1 cellular context compared by ENCODE assay signal in genomic region chr2:105337122-105338019, GRCh38.
TF ChIP-seq lines count a peak whose summit lies in the region.

Gene C2orf49 (plus strand): TSS chr2:105337540. CDS start chr2:105337588, 48 bp downstream.

TF ChIP-seq in HepG2, 621 proteins besides CTCF, POLR2A, EP300 and RAD21 (continued from another document and continues in another):
- TF ChIP-seq, protein P1, sequence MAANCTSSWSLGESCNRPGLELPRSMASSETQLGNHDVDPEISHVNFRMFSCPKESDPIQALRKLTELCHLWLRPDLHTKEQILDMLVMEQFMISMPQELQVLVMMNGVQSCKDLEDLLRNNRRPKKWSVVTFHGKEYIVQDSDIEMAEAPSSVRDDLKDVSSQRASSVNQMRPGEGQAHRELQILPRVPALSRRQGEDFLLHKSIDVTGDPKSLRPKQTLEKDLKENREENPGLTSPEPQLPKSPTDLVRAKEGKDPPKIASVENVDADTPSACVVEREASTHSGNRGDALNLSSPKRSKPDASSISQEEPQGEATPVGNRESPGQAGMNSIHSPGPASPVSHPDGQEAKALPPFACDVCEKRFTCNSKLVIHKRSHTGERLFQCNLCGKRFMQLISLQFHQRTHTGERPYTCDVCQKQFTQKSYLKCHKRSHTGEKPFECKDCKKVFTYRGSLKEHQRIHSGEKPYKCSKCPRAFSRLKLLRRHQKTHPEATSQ (CRISPR knock-in tag; IDR thresholded peaks at IDR 0.05; ENCODE audit: borderline replicate concordance) = no peak
- TF ChIP-seq ZNF343 (CRISPR knock-in tag; IDR thresholded peaks at IDR 0.05) (peak; percentile 9; the same call in 1 of the 2 replicates), ZNF609 (CRISPR knock-in tag; IDR thresholded peaks at IDR 0.05; ENCODE audit: borderline replicate concordance) (peak; percentile 34; the same call in 1 of the 2 replicates), ZNF547 (CRISPR knock-in tag; IDR thresholded peaks at IDR 0.05) (peak; percentile 91), YEATS2 (CRISPR knock-in tag; IDR thresholded peaks at IDR 0.05; ENCODE audit: borderline replicate concordance) (peak; percentile 93; the same call in 1 of the 2 replicates), FOXK2 (IDR thresholded peaks at IDR 0.05) (peak; percentile 62), AKNA (CRISPR knock-in tag; IDR thresholded peaks at IDR 0.05; ENCODE audit: borderline replicate concordance) (no peak), BCL3 (CRISPR knock-in tag; IDR thresholded peaks at IDR 0.05) (peak; percentile 88), TOE1 (CRISPR knock-in tag; IDR thresholded peaks at IDR 0.05) (no peak), ZBTB3 (CRISPR knock-in tag; IDR thresholded peaks at IDR 0.05; ENCODE audit: borderline replicate concordance, low read depth) (no peak), ZNF331 (CRISPR knock-in tag; IDR thresholded peaks at IDR 0.05) (peak; percentile 78), PCBP1 (IDR thresholded peaks at IDR 0.05; ENCODE audit: borderline replicate concordance, low read depth, low read length) (0 out of 2 replicates have a peak, but pooled peaks have one; percentile 57), ZNF580 (CRISPR knock-in tag; IDR thresholded peaks at IDR 0.05; ENCODE audit: borderline replicate concordance, low read depth) (peak; percentile 62; the same call in 1 of the 2 replicates), KMT2A (CRISPR knock-in tag; IDR thresholded peaks at IDR 0.05) (peak; percentile 97), MIER3 (CRISPR knock-in tag; IDR thresholded peaks at IDR 0.05; ENCODE audit: borderline replicate concordance) (peak; percentile 82; the same call in 1 of the 2 replicates), ATF2 (CRISPR knock-in tag; IDR thresholded peaks at IDR 0.05) (peak; percentile 62; the same call in 1 of the 2 replicates), CBFB (CRISPR knock-in tag; IDR thresholded peaks at IDR 0.05) (peak; percentile 87), FOSL2 (CRISPR knock-in tag; IDR thresholded peaks at IDR 0.05) (peak; percentile 45), ATF1 (CRISPR knock-in tag; IDR thresholded peaks at IDR 0.05) (peak; percentile 100), E2F5 (CRISPR knock-in tag; conservative IDR thresholded peaks at IDR 0.05) (no peak; the same call in 1 of the 2 replicates), KAT2B (IDR thresholded peaks at IDR 0.05; ENCODE audit: borderline replicate concordance, low read depth, low read length) (no peak), ZNF768 (CRISPR knock-in tag; IDR thresholded peaks at IDR 0.05) (0 out of 2 replicates have a peak, but pooled peaks have one; percentile 35), NR2F6 (IDR thresholded peaks at IDR 0.05) (peak; percentile 95), NR2F6 (CRISPR knock-in tag; IDR thresholded peaks at IDR 0.05) (peak; percentile 89)
- TF ChIP-seq, protein P2, sequence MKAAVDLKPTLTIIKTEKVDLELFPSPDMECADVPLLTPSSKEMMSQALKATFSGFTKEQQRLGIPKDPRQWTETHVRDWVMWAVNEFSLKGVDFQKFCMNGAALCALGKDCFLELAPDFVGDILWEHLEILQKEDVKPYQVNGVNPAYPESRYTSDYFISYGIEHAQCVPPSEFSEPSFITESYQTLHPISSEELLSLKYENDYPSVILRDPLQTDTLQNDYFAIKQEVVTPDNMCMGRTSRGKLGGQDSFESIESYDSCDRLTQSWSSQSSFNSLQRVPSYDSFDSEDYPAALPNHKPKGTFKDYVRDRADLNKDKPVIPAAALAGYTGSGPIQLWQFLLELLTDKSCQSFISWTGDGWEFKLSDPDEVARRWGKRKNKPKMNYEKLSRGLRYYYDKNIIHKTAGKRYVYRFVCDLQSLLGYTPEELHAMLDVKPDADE (CRISPR knock-in tag; IDR thresholded peaks at IDR 0.05) = no peak
- TF ChIP-seq, protein P3, sequence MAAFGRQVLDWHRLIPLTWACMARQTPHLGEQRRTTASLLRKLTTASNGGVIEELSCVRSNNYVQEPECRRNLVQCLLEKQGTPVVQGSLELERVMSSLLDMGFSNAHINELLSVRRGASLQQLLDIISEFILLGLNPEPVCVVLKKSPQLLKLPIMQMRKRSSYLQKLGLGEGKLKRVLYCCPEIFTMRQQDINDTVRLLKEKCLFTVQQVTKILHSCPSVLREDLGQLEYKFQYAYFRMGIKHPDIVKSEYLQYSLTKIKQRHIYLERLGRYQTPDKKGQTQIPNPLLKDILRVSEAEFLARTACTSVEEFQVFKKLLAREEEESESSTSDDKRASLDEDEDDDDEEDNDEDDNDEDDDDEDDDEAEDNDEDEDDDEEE (CRISPR knock-in tag; IDR thresholded peaks at IDR 0.05) = no peak
- TF ChIP-seq, protein P4, sequence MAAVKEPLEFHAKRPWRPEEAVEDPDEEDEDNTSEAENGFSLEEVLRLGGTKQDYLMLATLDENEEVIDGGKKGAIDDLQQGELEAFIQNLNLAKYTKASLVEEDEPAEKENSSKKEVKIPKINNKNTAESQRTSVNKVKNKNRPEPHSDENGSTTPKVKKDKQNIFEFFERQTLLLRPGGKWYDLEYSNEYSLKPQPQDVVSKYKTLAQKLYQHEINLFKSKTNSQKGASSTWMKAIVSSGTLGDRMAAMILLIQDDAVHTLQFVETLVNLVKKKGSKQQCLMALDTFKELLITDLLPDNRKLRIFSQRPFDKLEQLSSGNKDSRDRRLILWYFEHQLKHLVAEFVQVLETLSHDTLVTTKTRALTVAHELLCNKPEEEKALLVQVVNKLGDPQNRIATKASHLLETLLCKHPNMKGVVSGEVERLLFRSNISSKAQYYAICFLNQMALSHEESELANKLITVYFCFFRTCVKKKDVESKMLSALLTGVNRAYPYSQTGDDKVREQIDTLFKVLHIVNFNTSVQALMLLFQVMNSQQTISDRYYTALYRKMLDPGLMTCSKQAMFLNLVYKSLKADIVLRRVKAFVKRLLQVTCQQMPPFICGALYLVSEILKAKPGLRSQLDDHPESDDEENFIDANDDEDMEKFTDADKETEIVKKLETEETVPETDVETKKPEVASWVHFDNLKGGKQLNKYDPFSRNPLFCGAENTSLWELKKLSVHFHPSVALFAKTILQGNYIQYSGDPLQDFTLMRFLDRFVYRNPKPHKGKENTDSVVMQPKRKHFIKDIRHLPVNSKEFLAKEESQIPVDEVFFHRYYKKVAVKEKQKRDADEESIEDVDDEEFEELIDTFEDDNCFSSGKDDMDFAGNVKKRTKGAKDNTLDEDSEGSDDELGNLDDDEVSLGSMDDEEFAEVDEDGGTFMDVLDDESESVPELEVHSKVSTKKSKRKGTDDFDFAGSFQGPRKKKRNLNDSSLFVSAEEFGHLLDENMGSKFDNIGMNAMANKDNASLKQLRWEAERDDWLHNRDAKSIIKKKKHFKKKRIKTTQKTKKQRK (IDR thresholded peaks at IDR 0.05; ENCODE audit: low read length) = no peak
- TF ChIP-seq, protein P5, sequence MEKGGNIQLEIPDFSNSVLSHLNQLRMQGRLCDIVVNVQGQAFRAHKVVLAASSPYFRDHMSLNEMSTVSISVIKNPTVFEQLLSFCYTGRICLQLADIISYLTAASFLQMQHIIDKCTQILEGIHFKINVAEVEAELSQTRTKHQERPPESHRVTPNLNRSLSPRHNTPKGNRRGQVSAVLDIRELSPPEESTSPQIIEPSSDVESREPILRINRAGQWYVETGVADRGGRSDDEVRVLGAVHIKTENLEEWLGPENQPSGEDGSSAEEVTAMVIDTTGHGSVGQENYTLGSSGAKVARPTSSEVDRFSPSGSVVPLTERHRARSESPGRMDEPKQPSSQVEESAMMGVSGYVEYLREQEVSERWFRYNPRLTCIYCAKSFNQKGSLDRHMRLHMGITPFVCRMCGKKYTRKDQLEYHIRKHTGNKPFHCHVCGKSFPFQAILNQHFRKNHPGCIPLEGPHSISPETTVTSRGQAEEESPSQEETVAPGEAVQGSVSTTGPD (CRISPR knock-in tag; IDR thresholded peaks at IDR 0.05) = no peak
- TF ChIP-seq, protein P6, sequence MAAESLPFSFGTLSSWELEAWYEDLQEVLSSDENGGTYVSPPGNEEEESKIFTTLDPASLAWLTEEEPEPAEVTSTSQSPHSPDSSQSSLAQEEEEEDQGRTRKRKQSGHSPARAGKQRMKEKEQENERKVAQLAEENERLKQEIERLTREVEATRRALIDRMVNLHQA (CRISPR knock-in tag; IDR thresholded peaks at IDR 0.05) = no peak
